14 cellular contexts compared by ENCODE assay signal in the genomic region with DNA sequence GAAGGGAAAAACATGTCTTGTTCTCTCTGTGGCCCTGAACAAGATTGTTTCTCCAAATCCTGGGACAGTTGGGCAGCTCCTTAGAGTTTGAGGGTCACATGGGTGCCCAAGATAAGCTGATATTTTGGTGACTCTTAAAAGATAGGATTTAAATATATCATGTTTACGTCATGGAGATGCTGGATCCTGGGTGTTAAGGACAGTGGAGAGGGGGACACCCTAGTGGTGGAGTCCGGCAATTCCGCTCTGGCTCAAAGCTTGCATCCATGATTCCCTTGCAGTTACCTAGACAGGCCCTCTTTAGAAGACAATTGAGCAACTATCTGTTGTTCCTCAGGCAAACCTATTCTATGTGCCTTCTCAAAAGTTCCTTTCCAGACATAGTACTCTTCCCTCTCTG.
DNase-seq lines count a peak whose midpoint lies in the region; ATAC-seq, FAIRE-seq and TF ChIP-seq lines count a peak whose summit lies in the region.
"Had no signal": no experiment of that assay in that cellular context is flagged by ENCODE, and none has a peak within 500 bp of the region (broad histone marks: within the 10 kb centered on the region; RNA-seq: fewer than 3 reads in every experiment).

No MANE protein-coding gene starts in this region.

- POLR2A ChIA-PET in HCT116 (lab: Charles Lee): no interaction called here

- CTCF ChIA-PET in HCT116 (lab: Charles Lee): interaction anchor here (0.6 to 1.7 kb wide), 8 partner anchors 12 to 319 kb away, joined by 3 to 10 read pairs (median 4); no protein-coding TSS in a partner anchor

- H3K9ac ChIP-seq in HCT116 (ENCODE audit: low read length): no peak overlapping the region

- TF ChIP-seq CTCF in D721Med (IDR thresholded peaks at IDR 0.05; ENCODE audit: insufficient read depth, missing control alignments) (peak; percentile 16), HCT116 (IDR thresholded peaks at IDR 0.05 in 2 of 3, conservative IDR thresholded peaks at IDR 0.05 in 1 of 3; ENCODE audit: borderline replicate concordance in 1 of 3, insufficient read depth in 1 of 3, low read depth in 2 of 3, low read length in 2 of 3) (peak; percentile 44 to 86 (median 79); a peak in 5 of 6 replicates), glutamatergic neuron (IDR thresholded peaks at IDR 0.05; ENCODE audit: partially characterized antibody, unreplicated experiment) (no peak)

- H3K9me2 ChIP-seq in HCT116 (ENCODE audit: insufficient read depth): no peaks in the 10 kb centered on the region

- H3K36me3 ChIP-seq in HCT116 (ENCODE audit: control insufficient read depth in 1 of 2, insufficient read depth in 2 of 2, low read length in 2 of 2): no peaks in the 10 kb centered on the region
- H3K36me3 ChIP-seq: transverse colon had no signal

- H2AFZ ChIP-seq in HCT116 (ENCODE audit: low read depth, low read length, poor library complexity, severe bottlenecking): no peak overlapping the region

- peaks cover 22% of the 10 kb centered on the region for H3K4me1 Mint-ChIP-seq in glutamatergic neuron (ENCODE audit: low read depth, unreplicated experiment)

- H3K27ac Mint-ChIP-seq in glutamatergic neuron (ENCODE audit: unreplicated experiment): no peak overlapping the region
- H3K27ac Mint-ChIP-seq: activated CD8-positive, alpha-beta T cell treated with anti-CD3 and anti-CD28 coated beads for 36 hours; CD4-positive, alpha-beta memory T cell had no signal

- no TSS peak for BruUV-seq in HCT116 (replicated peaks; lab: Mats Ljungman, UMichigan)

- RAD21 ChIA-PET in HCT116 (lab: Charles Lee; ENCODE audit: low non-redundant PET in 1 of 2, low total read pairs in 2 of 2, uncharacterized antibody in 2 of 2, unreplicated experiment in 2 of 2): no interaction called here

- H3K9me3 ChIP-seq in HCT116 (ENCODE audit: control insufficient read depth in 1 of 2, insufficient read depth in 1 of 2, low read depth in 1 of 2, low read length in 2 of 2): no peaks in the 10 kb centered on the region
- H3K9me3 ChIP-seq: mucosa of descending colon, transverse colon had no signal

- H3K4me2 ChIP-seq in HCT116 (ENCODE audit: low read length): no peak overlapping the region

- no peak overlapping the region for H3K4me3 Mint-ChIP-seq in glutamatergic neuron (ENCODE audit: unreplicated experiment)
- H3K4me3 Mint-ChIP-seq: activated CD8-positive, alpha-beta T cell treated with anti-CD3 and anti-CD28 coated beads for 36 hours; CD4-positive, alpha-beta memory T cell had no signal

- peaks cover 11% of the 10 kb centered on the region for H3K36me3 Mint-ChIP-seq in glutamatergic neuron (ENCODE audit: unreplicated experiment)

- in situ Hi-C loops in SK-MEL-5 (cut with HindIII; ENCODE audit: low pct_unique_long_range_greater_than_20kb, low sequenced_read_pairs): no loop called here

- H3K27ac ChIP-seq in HCT116 (ENCODE audit: low read depth, low read length): no peak overlapping the region
- H3K27ac ChIP-seq: transverse colon had no signal

- TF ChIP-seq POLR2A in HCT116 (IDR thresholded peaks at IDR 0.05; ENCODE audit: borderline replicate concordance, extremely low read depth, insufficient read depth, insufficient read length): no peak

- intact Hi-C loops in HCT116 (cut with micrococcal nuclease): loop anchor here (2.0 kb wide), 2 partner anchors 174 to 246 kb away; no protein-coding TSS in a partner anchor

- H3K27me3 Mint-ChIP-seq in glutamatergic neuron (ENCODE audit: unreplicated experiment): peaks cover 8% of the 10 kb centered on the region

- no peak for DNase-seq in D721Med (ENCODE audit: insufficient read length, low spot score)
- DNase-seq in HCT116 (ENCODE audit: low read depth, low spot score): peak; percentile 40
- DNase-seq in SK-MEL-5 (ENCODE audit: low read depth, low spot score): peak; percentile 68
- DNase-seq in glutamatergic neuron: peak; percentile 30
- DNase-seq in stimulated activated CD4-positive, alpha-beta T cell treated with anti-CD3 and anti-CD28 coated beads, Interleukin-15, amount 100 ng/mL, for 24 hours: no peak
- DNase-seq in NCI-H1092 (lab: John Stamatoyannopoulos, UW): no peak
- DNase-seq in NCI-H1048 (lab: John Stamatoyannopoulos, UW): no peak
- DNase-seq: activated CD8-positive, alpha-beta T cell treated with anti-CD3 and anti-CD28 coated beads for 36 hours; activated naive CD4-positive, alpha-beta T cell treated with anti-CD3 and anti-CD28 coated beads, Interleukin-2, amount 50 U/mL, for 16 hours; CD4-positive, alpha-beta memory T cell; effector CD4-positive, alpha-beta T cell; mucosa of descending colon; transverse colon had no signal

- no peaks in the 10 kb centered on the region for H4K20me1 ChIP-seq in HCT116 (ENCODE audit: insufficient read depth)

- peaks cover 0 to 3% of the 10 kb centered on the region in 2 experiments; a peak in 1 of 4 replicates for H3K4me1 ChIP-seq in HCT116 (ENCODE audit: control insufficient read depth in 1 of 2, insufficient read depth in 2 of 2, low read length in 2 of 2)
- H3K4me1 ChIP-seq: transverse colon had no signal

- H3K9me3 Mint-ChIP-seq in glutamatergic neuron (ENCODE audit: unreplicated experiment): peaks cover 5% of the 10 kb centered on the region
- H3K9me3 Mint-ChIP-seq: activated CD8-positive, alpha-beta T cell treated with anti-CD3 and anti-CD28 coated beads for 36 hours had no signal

- no peak overlapping the region for H3K4me3 ChIP-seq in HCT116 (replicated peaks in 1 of 2; ENCODE audit: low read depth in 1 of 2, low read length in 2 of 2)
- H3K4me3 ChIP-seq: mucosa of descending colon, transverse colon had no signal

- ATAC-seq in HCT116 (peak; percentile 96), HG03139 (IDR thresholded peaks at IDR 0.05; ENCODE audit: unreplicated experiment) (no peak)
- ATAC-seq: activated CD8-positive, alpha-beta T cell treated with anti-CD3 and anti-CD28 coated beads for 36 hours; mucosa of descending colon had no signal

- no peak for FAIRE-seq in D721Med (lab: Jason Lieb, UNC)

- H3K27me3 ChIP-seq in HCT116 (ENCODE audit: insufficient read depth, low read length): peaks cover 48% of the 10 kb centered on the region
- H3K27me3 ChIP-seq: transverse colon had no signal

- H3K79me2 ChIP-seq in HCT116 (ENCODE audit: insufficient read depth, low read length): no peaks in the 10 kb centered on the region

- TF ChIP-seq RAD21 in HCT116 (IDR thresholded peaks at IDR 0.05; ENCODE audit: low read depth): peak; percentile 67

TF ChIP-seq in HCT116, 20 proteins besides CTCF, POLR2A, EP300 and RAD21:
- no peak for TF ChIP-seq CEBPB (IDR thresholded peaks at IDR 0.05; ENCODE audit: low read depth)
- no peak for TF ChIP-seq CBX3 (IDR thresholded peaks at IDR 0.05; ENCODE audit: low read depth)
- TF ChIP-seq JUND (IDR thresholded peaks at IDR 0.05): no peak
- no peak for TF ChIP-seq SP1 (IDR thresholded peaks at IDR 0.05; ENCODE audit: low read depth)

Comparison
In these comparisons a context has a peak if more than half of its experiments do, and no peak if none do; other contexts are left out.
1. DNase-seq: peak in HCT116 (single experiment), SK-MEL-5 (single experiment) and glutamatergic neuron (single experiment); none in D721Med (single experiment), stimulated activated CD4-positive, alpha-beta T cell treated with anti-CD3 and anti-CD28 coated beads, Interleukin-15, amount 100 ng/mL, for 24 hours (single experiment), NCI-H1092 (single experiment) and NCI-H1048 (single experiment).